12 cellular contexts compared by ENCODE assay signal in genomic region chr1:66262233-66262632, GRCh38.
DNase-seq lines count a peak whose midpoint lies in the region; ATAC-seq, FAIRE-seq and TF ChIP-seq lines count a peak whose summit lies in the region.
"Had no signal": no experiment of that assay in that cellular context is flagged by ENCODE, and none has a peak within 500 bp of the region (broad histone marks: within the 10 kb centered on the region; RNA-seq: fewer than 3 reads in every experiment).

No MANE protein-coding gene starts in this region.

- no peaks in the 10 kb centered on the region for H3K27me3 Mint-ChIP-seq in astrocyte (ENCODE audit: low read depth, unreplicated experiment)
- H3K27me3 Mint-ChIP-seq in stimulated activated memory B cell treated with anti-CD40 and anti-IgM and Interleukin-4, amounts not matched to agents 10 μg/mL and 1 μg/mL and 100 μg/mL, for 72 hours, result no peaks in the 10 kb centered on the region
- H3K27me3 Mint-ChIP-seq: stimulated activated naive CD8-positive, alpha-beta T cell treated with anti-CD3 and anti-CD28 coated beads, Interleukin-15, Interleukin-2, amounts not matched to agents 100 ng/mL and 50 ng/mL, for 24 hours had no signal

- H2AFZ ChIP-seq in astrocyte (ENCODE audit: low read depth, low read length), result no peak overlapping the region

- no peaks in the 10 kb centered on the region for H3K36me3 Mint-ChIP-seq in astrocyte (ENCODE audit: low read depth, unreplicated experiment)
- no peaks in the 10 kb centered on the region for H3K36me3 Mint-ChIP-seq in stimulated activated memory B cell treated with anti-CD40 and anti-IgM and Interleukin-4, amounts not matched to agents 10 μg/mL and 1 μg/mL and 100 μg/mL, for 72 hours

- peaks cover 37% of the 10 kb centered on the region for H3K4me1 Mint-ChIP-seq in astrocyte (ENCODE audit: low read depth, unreplicated experiment)
- H3K4me1 Mint-ChIP-seq in stimulated activated memory B cell treated with anti-CD40 and anti-IgM and Interleukin-4, amounts not matched to agents 10 μg/mL and 1 μg/mL and 100 μg/mL, for 72 hours, result peaks cover 11% of the 10 kb centered on the region

- TF ChIP-seq CTCF in right atrium auricular region (IDR thresholded peaks at IDR 0.05), result no peak
- TF ChIP-seq CTCF in astrocyte (IDR thresholded peaks at IDR 0.05; ENCODE audit: insufficient read depth, low read depth, low read length), result no peak

- H3K27ac ChIP-seq in right atrium auricular region (peak overlapping the region in 1 of 2 donors; percentile 40), astrocyte (ENCODE audit: low read depth, low read length) (no peak overlapping the region)

- FAIRE-seq in astrocyte (lab: Jason Lieb, UNC), result no peak
- FAIRE-seq: A204.1 had no signal

- no peak overlapping the region for H3K27ac Mint-ChIP-seq in astrocyte (ENCODE audit: unreplicated experiment)
- no peak overlapping the region for H3K27ac Mint-ChIP-seq in stimulated activated memory B cell treated with anti-CD40 and anti-IgM and Interleukin-4, amounts not matched to agents 10 μg/mL and 1 μg/mL and 100 μg/mL, for 72 hours

- no peak overlapping the region for H3K9ac ChIP-seq in astrocyte (ENCODE audit: low read length)

- H4K20me1 ChIP-seq in astrocyte (ENCODE audit: insufficient read depth, low read length), result no peaks in the 10 kb centered on the region

- no peak overlapping the region for H3K4me2 ChIP-seq in astrocyte (ENCODE audit: low read length)

- H3K27me3 ChIP-seq in right atrium auricular region, result no peaks in the 10 kb centered on the region
- no peaks in the 10 kb centered on the region for H3K27me3 ChIP-seq in astrocyte (ENCODE audit: insufficient read depth, low read length)

- peaks cover 2% of the 10 kb centered on the region for H3K9me3 Mint-ChIP-seq in astrocyte (ENCODE audit: unreplicated experiment)
- no peaks in the 10 kb centered on the region for H3K9me3 Mint-ChIP-seq in stimulated activated memory B cell treated with anti-CD40 and anti-IgM and Interleukin-4, amounts not matched to agents 10 μg/mL and 1 μg/mL and 100 μg/mL, for 72 hours
- H3K9me3 Mint-ChIP-seq: activated T-helper 1 cell treated with anti-CD3 and anti-CD28 coated beads, Interleukin-12 subunit alpha, Interleukin-12 subunit beta, Interleukin-2, Interleukin-4 antibody, amounts not matched to agents 30 ng/mL and 10 ng/mL and 1 ng/mL, durations not matched to agents 14 hours and 24 hours and 36 hours; stimulated activated naive CD8-positive, alpha-beta T cell treated with anti-CD3 and anti-CD28 coated beads, Interleukin-15, Interleukin-2, amounts not matched to agents 100 ng/mL and 50 ng/mL, for 24 hours had no signal

- no peak for DNase-seq in Right ventricle myocardium superior
- DNase-seq in right atrium auricular region (ENCODE audit: low spot score), result no peak
- peak; percentile 69 for DNase-seq in astrocyte (ENCODE audit: low read depth)
- DNase-seq in left ventricle myocardium superior, result no peak
- DNase-seq in ecto neural progenitor cell (ENCODE audit: low spot score), result no peak
- DNase-seq in NCI-H748 (lab: John Stamatoyannopoulos, UW; ENCODE audit: unreplicated experiment), result no peak
- DNase-seq: NCI-H1417 had no signal

- H3K79me2 ChIP-seq in astrocyte (ENCODE audit: insufficient read depth, low read length), result no peaks in the 10 kb centered on the region

- H3K4me3 Mint-ChIP-seq in astrocyte (ENCODE audit: unreplicated experiment), result no peak overlapping the region
- H3K4me3 Mint-ChIP-seq in stimulated activated memory B cell treated with anti-CD40 and anti-IgM and Interleukin-4, amounts not matched to agents 10 μg/mL and 1 μg/mL and 100 μg/mL, for 72 hours, result no peak overlapping the region
- H3K4me3 Mint-ChIP-seq: activated T-helper 1 cell treated with anti-CD3 and anti-CD28 coated beads, Interleukin-12 subunit alpha, Interleukin-12 subunit beta, Interleukin-2, Interleukin-4 antibody, amounts not matched to agents 30 ng/mL and 10 ng/mL and 1 ng/mL, durations not matched to agents 14 hours and 24 hours and 36 hours; stimulated activated naive CD8-positive, alpha-beta T cell treated with anti-CD3 and anti-CD28 coated beads, Interleukin-15, Interleukin-2, amounts not matched to agents 100 ng/mL and 50 ng/mL, for 24 hours had no signal

- intact Hi-C loops in Right ventricle myocardium superior (cut with DNase I) (no loop called here), left ventricle myocardium superior (cut with micrococcal nuclease) (no loop called here)

- ATAC-seq in Right ventricle myocardium superior (ENCODE audit: poor library complexity) (peak; percentile 57), left ventricle myocardium superior (peak; percentile 73)
- ATAC-seq in activated CD4-positive, CD25-positive, alpha-beta regulatory T cell treated with anti-CD3 and anti-CD28 coated beads, Interleukin-2, amount 50 U/mL, for 24 hours, result no peak
- no peak for ATAC-seq in stimulated activated memory B cell treated with anti-CD40 and anti-IgM and Interleukin-4, amounts not matched to agents 10 μg/mL and 1 μg/mL and 100 μg/mL, for 72 hours

- H3K4me3 ChIP-seq in right atrium auricular region (no peak overlapping the region), astrocyte (ENCODE audit: insufficient read depth, low read depth, low read length) (no peak overlapping the region)

- peaks cover 0 to 23% of the 10 kb centered on the region in 2 donors for H3K4me1 ChIP-seq in right atrium auricular region
- peaks cover 8% of the 10 kb centered on the region for H3K4me1 ChIP-seq in astrocyte (ENCODE audit: insufficient read depth, low read length)

- H3K9me3 ChIP-seq in right atrium auricular region (no peaks in the 10 kb centered on the region), astrocyte (ENCODE audit: insufficient read depth, low read depth, low read length) (no peaks in the 10 kb centered on the region)

- H3K36me3 ChIP-seq in right atrium auricular region (no peaks in the 10 kb centered on the region), astrocyte (ENCODE audit: insufficient read depth, low read length) (no peaks in the 10 kb centered on the region)

Comparison
In these comparisons a context has a peak if more than half of its experiments do, and no peak if none do; other contexts are left out.
1. ATAC-seq: peak in Right ventricle myocardium superior (single experiment) and left ventricle myocardium superior (single experiment); none in activated CD4-positive, CD25-positive, alpha-beta regulatory T cell treated with anti-CD3 and anti-CD28 coated beads, Interleukin-2, amount 50 U/mL, for 24 hours (0 of 2) and stimulated activated memory B cell treated with anti-CD40 and anti-IgM and Interleukin-4, amounts not matched to agents 10 μg/mL and 1 μg/mL and 100 μg/mL, for 72 hours (single experiment).